Comparison of ENCODE assay signal across 1 cellular context in the genomic region with DNA sequence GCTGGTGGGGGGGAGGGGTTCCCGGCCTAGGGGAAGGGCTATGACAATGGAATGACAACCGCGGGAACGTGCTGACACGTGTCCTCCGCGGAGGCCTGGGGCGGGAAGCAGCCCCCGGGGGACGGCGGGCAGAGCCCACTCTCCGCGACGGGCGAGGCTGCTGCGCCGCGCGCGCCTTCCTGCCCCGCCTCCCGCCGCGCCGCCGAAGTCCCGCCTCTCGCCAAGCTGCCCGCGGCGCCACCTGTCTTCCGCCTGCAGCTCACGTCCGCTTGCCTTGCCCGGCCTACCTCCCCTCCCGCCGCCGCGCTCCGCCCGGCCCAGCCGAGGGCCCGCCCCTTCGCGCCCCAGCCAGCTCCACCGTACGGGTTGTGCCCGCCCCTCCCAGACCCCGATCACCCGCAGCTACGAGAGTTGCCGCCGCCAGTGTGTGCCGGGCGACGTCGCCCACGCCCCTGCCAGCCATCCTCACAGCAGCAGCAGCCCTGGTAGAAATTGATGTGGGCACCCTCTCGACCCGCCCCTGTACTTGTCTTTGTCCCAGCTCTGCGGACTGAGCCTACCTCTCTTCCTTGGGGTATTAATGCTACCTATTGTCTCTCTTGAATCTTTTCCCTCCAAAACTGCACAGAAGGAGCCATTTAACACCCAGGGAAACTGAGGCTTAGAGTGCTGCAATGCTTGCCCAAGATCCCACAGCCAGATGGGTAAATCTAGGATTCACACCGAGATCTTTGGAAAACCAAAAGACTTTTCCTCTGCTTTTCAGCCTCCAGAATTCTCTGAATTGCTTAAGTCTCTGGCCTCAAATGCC.
TF ChIP-seq lines count a peak whose summit lies in the region.

Gene PARP16 (minus strand): TSS at position 180 of the 811 bp plus-strand sequence. CDS start 457 bp downstream, outside the sequence.

TF ChIP-seq in HepG2, 621 proteins besides CTCF, POLR2A, EP300 and RAD21 (continued from another document and continues in another):
- TF ChIP-seq ZNF713 (CRISPR knock-in tag; IDR thresholded peaks at IDR 0.05): no peak; the same call in 1 of the 2 replicates
- peak; percentile 87 for TF ChIP-seq ZNF546 (CRISPR knock-in tag; conservative IDR thresholded peaks at IDR 0.05)
- peak; percentile 41; the same call in 1 of the 2 replicates for TF ChIP-seq KAT7 (CRISPR knock-in tag; IDR thresholded peaks at IDR 0.05; ENCODE audit: borderline replicate concordance)
- no peak for TF ChIP-seq NFE2L1 (CRISPR knock-in tag; IDR thresholded peaks at IDR 0.05; ENCODE audit: borderline replicate concordance)
- TF ChIP-seq SNRNP70 (IDR thresholded peaks at IDR 0.05; ENCODE audit: low read depth, low read length): no peak
- 0 out of 2 replicates have a peak, but pooled peaks have one; percentile 36 for TF ChIP-seq DMAP1 (CRISPR knock-in tag; IDR thresholded peaks at IDR 0.05)
- TF ChIP-seq ZNF703 (CRISPR knock-in tag; IDR thresholded peaks at IDR 0.05; ENCODE audit: borderline replicate concordance): no peak
- no peak for TF ChIP-seq THYN1 (CRISPR knock-in tag; IDR thresholded peaks at IDR 0.05; ENCODE audit: borderline replicate concordance, low read depth)
- TF ChIP-seq MED13 (CRISPR knock-in tag; IDR thresholded peaks at IDR 0.05): 0 out of 2 replicates have a peak, but pooled peaks have one; percentile 31
- no peak for TF ChIP-seq NFRKB (IDR thresholded peaks at IDR 0.05)
- TF ChIP-seq CBX1 (IDR thresholded peaks at IDR 0.05; ENCODE audit: low read depth): no peak
- no peak for TF ChIP-seq JUNB (CRISPR knock-in tag; IDR thresholded peaks at IDR 0.05; ENCODE audit: borderline replicate concordance)
- no peak; the same call in 1 of the 2 replicates for TF ChIP-seq ZNF263 (CRISPR knock-in tag; IDR thresholded peaks at IDR 0.05)
- TF ChIP-seq, protein P1, sequence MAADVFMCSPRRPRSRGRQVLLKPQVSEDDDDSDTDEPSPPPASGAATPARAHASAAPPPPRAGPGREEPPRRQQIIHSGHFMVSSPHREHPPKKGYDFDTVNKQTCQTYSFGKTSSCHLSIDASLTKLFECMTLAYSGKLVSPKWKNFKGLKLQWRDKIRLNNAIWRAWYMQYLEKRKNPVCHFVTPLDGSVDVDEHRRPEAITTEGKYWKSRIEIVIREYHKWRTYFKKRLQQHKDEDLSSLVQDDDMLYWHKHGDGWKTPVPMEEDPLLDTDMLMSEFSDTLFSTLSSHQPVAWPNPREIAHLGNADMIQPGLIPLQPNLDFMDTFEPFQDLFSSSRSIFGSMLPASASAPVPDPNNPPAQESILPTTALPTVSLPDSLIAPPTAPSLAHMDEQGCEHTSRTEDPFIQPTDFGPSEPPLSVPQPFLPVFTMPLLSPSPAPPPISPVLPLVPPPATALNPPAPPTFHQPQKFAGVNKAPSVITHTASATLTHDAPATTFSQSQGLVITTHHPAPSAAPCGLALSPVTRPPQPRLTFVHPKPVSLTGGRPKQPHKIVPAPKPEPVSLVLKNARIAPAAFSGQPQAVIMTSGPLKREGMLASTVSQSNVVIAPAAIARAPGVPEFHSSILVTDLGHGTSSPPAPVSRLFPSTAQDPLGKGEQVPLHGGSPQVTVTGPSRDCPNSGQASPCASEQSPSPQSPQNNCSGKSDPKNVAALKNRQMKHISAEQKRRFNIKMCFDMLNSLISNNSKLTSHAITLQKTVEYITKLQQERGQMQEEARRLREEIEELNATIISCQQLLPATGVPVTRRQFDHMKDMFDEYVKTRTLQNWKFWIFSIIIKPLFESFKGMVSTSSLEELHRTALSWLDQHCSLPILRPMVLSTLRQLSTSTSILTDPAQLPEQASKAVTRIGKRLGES (CRISPR knock-in tag; IDR thresholded peaks at IDR 0.05; ENCODE audit: borderline replicate concordance): no peak
- no peak for TF ChIP-seq NPAS2 (CRISPR knock-in tag; IDR thresholded peaks at IDR 0.05; ENCODE audit: borderline replicate concordance)
- TF ChIP-seq, protein P2, sequence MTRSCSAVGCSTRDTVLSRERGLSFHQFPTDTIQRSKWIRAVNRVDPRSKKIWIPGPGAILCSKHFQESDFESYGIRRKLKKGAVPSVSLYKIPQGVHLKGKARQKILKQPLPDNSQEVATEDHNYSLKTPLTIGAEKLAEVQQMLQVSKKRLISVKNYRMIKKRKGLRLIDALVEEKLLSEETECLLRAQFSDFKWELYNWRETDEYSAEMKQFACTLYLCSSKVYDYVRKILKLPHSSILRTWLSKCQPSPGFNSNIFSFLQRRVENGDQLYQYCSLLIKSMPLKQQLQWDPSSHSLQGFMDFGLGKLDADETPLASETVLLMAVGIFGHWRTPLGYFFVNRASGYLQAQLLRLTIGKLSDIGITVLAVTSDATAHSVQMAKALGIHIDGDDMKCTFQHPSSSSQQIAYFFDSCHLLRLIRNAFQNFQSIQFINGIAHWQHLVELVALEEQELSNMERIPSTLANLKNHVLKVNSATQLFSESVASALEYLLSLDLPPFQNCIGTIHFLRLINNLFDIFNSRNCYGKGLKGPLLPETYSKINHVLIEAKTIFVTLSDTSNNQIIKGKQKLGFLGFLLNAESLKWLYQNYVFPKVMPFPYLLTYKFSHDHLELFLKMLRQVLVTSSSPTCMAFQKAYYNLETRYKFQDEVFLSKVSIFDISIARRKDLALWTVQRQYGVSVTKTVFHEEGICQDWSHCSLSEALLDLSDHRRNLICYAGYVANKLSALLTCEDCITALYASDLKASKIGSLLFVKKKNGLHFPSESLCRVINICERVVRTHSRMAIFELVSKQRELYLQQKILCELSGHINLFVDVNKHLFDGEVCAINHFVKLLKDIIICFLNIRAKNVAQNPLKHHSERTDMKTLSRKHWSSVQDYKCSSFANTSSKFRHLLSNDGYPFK (CRISPR knock-in tag; IDR thresholded peaks at IDR 0.05; ENCODE audit: borderline replicate concordance): no peak
- no peak; the same call in 1 of the 2 replicates for TF ChIP-seq ZNF160 (CRISPR knock-in tag; IDR thresholded peaks at IDR 0.05)
- no peak for TF ChIP-seq ZNF768 (CRISPR knock-in tag; IDR thresholded peaks at IDR 0.05)
- no peak for TF ChIP-seq ARNT2 (CRISPR knock-in tag; IDR thresholded peaks at IDR 0.05; ENCODE audit: low read depth)
- no peak for TF ChIP-seq ZNF136 (CRISPR knock-in tag; IDR thresholded peaks at IDR 0.05; ENCODE audit: low read depth)
- TF ChIP-seq CHD4 (IDR thresholded peaks at IDR 0.05; ENCODE audit: borderline replicate concordance, low read length): no peak
- TF ChIP-seq GLI4 (CRISPR knock-in tag; IDR thresholded peaks at IDR 0.05; ENCODE audit: borderline replicate concordance): no peak
- TF ChIP-seq REPIN1 (CRISPR knock-in tag; IDR thresholded peaks at IDR 0.05; ENCODE audit: borderline replicate concordance, low read depth): no peak; the same call in 1 of the 2 replicates
- TF ChIP-seq BCL6 (CRISPR knock-in tag; IDR thresholded peaks at IDR 0.05): 0 out of 2 replicates have a peak, but pooled peaks have one; percentile 1
- peak; percentile 55; the same call in 1 of the 2 replicates for TF ChIP-seq MYPOP (CRISPR knock-in tag; IDR thresholded peaks at IDR 0.05)
- TF ChIP-seq, protein P3, sequence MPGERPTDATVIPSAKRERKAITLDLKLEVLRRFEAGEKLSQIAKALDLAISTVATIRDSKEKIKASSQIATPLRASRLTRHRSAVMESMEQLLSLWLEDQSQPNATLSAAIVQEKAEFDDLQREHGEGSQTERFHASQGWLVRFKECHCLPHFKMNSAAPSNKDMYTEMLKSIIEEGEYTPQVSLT (CRISPR knock-in tag; IDR thresholded peaks at IDR 0.05; ENCODE audit: borderline replicate concordance, low read depth): peak; percentile 32; the same call in 1 of the 2 replicates
- no peak for TF ChIP-seq BATF2 (CRISPR knock-in tag; IDR thresholded peaks at IDR 0.05)
- peak; percentile 44; the same call in 1 of the 2 replicates for TF ChIP-seq THAP11 (CRISPR knock-in tag; IDR thresholded peaks at IDR 0.05)
- TF ChIP-seq, protein P4, sequence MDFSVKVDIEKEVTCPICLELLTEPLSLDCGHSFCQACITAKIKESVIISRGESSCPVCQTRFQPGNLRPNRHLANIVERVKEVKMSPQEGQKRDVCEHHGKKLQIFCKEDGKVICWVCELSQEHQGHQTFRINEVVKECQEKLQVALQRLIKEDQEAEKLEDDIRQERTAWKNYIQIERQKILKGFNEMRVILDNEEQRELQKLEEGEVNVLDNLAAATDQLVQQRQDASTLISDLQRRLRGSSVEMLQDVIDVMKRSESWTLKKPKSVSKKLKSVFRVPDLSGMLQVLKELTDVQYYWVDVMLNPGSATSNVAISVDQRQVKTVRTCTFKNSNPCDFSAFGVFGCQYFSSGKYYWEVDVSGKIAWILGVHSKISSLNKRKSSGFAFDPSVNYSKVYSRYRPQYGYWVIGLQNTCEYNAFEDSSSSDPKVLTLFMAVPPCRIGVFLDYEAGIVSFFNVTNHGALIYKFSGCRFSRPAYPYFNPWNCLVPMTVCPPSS (IDR thresholded peaks at IDR 0.05): no peak
- TF ChIP-seq, protein P5, sequence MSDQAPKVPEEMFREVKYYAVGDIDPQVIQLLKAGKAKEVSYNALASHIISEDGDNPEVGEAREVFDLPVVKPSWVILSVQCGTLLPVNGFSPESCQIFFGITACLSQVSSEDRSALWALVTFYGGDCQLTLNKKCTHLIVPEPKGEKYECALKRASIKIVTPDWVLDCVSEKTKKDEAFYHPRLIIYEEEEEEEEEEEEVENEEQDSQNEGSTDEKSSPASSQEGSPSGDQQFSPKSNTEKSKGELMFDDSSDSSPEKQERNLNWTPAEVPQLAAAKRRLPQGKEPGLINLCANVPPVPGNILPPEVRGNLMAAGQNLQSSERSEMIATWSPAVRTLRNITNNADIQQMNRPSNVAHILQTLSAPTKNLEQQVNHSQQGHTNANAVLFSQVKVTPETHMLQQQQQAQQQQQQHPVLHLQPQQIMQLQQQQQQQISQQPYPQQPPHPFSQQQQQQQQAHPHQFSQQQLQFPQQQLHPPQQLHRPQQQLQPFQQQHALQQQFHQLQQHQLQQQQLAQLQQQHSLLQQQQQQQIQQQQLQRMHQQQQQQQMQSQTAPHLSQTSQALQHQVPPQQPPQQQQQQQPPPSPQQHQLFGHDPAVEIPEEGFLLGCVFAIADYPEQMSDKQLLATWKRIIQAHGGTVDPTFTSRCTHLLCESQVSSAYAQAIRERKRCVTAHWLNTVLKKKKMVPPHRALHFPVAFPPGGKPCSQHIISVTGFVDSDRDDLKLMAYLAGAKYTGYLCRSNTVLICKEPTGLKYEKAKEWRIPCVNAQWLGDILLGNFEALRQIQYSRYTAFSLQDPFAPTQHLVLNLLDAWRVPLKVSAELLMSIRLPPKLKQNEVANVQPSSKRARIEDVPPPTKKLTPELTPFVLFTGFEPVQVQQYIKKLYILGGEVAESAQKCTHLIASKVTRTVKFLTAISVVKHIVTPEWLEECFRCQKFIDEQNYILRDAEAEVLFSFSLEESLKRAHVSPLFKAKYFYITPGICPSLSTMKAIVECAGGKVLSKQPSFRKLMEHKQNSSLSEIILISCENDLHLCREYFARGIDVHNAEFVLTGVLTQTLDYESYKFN (CRISPR knock-in tag; conservative IDR thresholded peaks at IDR 0.05): no peak
- TF ChIP-seq ZNF563 (CRISPR knock-in tag; IDR thresholded peaks at IDR 0.05): peak; percentile 62; the same call in 1 of the 2 replicates
- no peak for TF ChIP-seq ZNF766 (CRISPR knock-in tag; IDR thresholded peaks at IDR 0.05; ENCODE audit: borderline replicate concordance)
- peak; percentile 61 for TF ChIP-seq GABPA (IDR thresholded peaks at IDR 0.05; ENCODE audit: low read depth, low read length)
- no peak for TF ChIP-seq GABPA (CRISPR knock-in tag; IDR thresholded peaks at IDR 0.05; ENCODE audit: low read depth)
- TF ChIP-seq ETS1 (CRISPR knock-in tag; IDR thresholded peaks at IDR 0.05): peak; percentile 86
